In genomic region chr20:53660078-53660909, GRCh38 we compare ENCODE assay signal across 9 cellular contexts.
DNase-seq lines count a peak whose midpoint lies in the region; ATAC-seq and TF ChIP-seq lines count a peak whose summit lies in the region.
"Had no signal": no experiment of that assay in that cellular context is flagged by ENCODE, and none has a peak within 500 bp of the region (broad histone marks: within the 10 kb centered on the region; RNA-seq: fewer than 3 reads in every experiment).

No MANE protein-coding gene starts in this region.

- peaks cover 6% of the 10 kb centered on the region for H3K4me1 ChIP-seq in psoas muscle

- no peaks in the 10 kb centered on the region for H3K27me3 Mint-ChIP-seq in activated CD4-positive, alpha-beta memory T cell treated with anti-CD3 and anti-CD28 coated beads for 36 hours

- H3K27ac Mint-ChIP-seq in activated CD4-positive, alpha-beta memory T cell treated with anti-CD3 and anti-CD28 coated beads for 36 hours = peak overlapping the region; percentile 83

- no peaks in the 10 kb centered on the region for H3K27me3 ChIP-seq in psoas muscle (ENCODE audit: insufficient read depth in 3 of 3, low read length in 2 of 3)
- H3K27me3 ChIP-seq: SJCRH30 had no signal

- H3K36me3 ChIP-seq in psoas muscle (ENCODE audit: insufficient read depth in 1 of 2, low read depth in 1 of 2) = no peaks in the 10 kb centered on the region
- H3K36me3 ChIP-seq: SJCRH30 had no signal

- POLR2A ChIA-PET in activated CD4-positive, alpha-beta memory T cell treated with anti-CD3 and anti-CD28 coated beads for 36 hours (lab: Charles Lee) = interaction anchor here (0.7 to 1.4 kb wide), 3 partner anchors 26 to 234 kb away, joined by 3 to 5 read pairs (median 3); no protein-coding TSS in a partner anchor

- peak; percentile 6 for ATAC-seq in GM21367 (IDR thresholded peaks at IDR 0.05; ENCODE audit: unreplicated experiment)
- peak in 1 of 4 donors; percentile 60 for ATAC-seq in psoas muscle

- H3K4me3 ChIP-seq in psoas muscle = peak overlapping the region; percentile 60
- H3K4me3 ChIP-seq: SJCRH30 had no signal

- WGBS in psoas muscle, 3 donors = 6 to 9% (median 6%) methylated on average over 38 of the region's 38 CpGs

- H3K4me3 Mint-ChIP-seq in activated CD4-positive, alpha-beta memory T cell treated with anti-CD3 and anti-CD28 coated beads for 36 hours = peak overlapping the region; percentile 78

- TF ChIP-seq CTCF in psoas muscle (IDR thresholded peaks at IDR 0.05) = no peak

- H3K27ac ChIP-seq in psoas muscle = peak overlapping the region; percentile 52
- H3K27ac ChIP-seq: SJCRH30 had no signal

- H3K9me3 Mint-ChIP-seq in activated CD4-positive, alpha-beta memory T cell treated with anti-CD3 and anti-CD28 coated beads for 36 hours = no peaks in the 10 kb centered on the region

- no peaks in the 10 kb centered on the region for H3K9me3 ChIP-seq in psoas muscle
- H3K9me3 ChIP-seq: SJCRH30 had no signal

- H3K4me1 Mint-ChIP-seq in activated CD4-positive, alpha-beta memory T cell treated with anti-CD3 and anti-CD28 coated beads for 36 hours (ENCODE audit: low read depth) = peaks cover 55% of the 10 kb centered on the region

- no peaks in the 10 kb centered on the region for H3K36me3 Mint-ChIP-seq in activated CD4-positive, alpha-beta memory T cell treated with anti-CD3 and anti-CD28 coated beads for 36 hours

- CTCF ChIA-PET in activated CD4-positive, alpha-beta memory T cell treated with anti-CD3 and anti-CD28 coated beads for 36 hours (lab: Charles Lee) = interaction anchor here (1.0 to 1.8 kb wide), 6 partner anchors 26 to 255 kb away, joined by 3 to 8 read pairs (median 4); no protein-coding TSS in a partner anchor

- peak; percentile 58 for DNase-seq in activated CD4-positive, alpha-beta memory T cell treated with anti-CD3 and anti-CD28 coated beads for 36 hours
- DNase-seq in fibroblast of peridontal ligament (ENCODE audit: extremely low read depth) = peak; percentile 51
- DNase-seq in psoas muscle = peak; percentile 19 to 58
- DNase-seq in AG08395 (ENCODE audit: low spot score) = no peak
- DNase-seq in NCI-H2171 treated with DMSO at 0.1 percent for 48 hours (lab: John Stamatoyannopoulos, UW) = no peak
- DNase-seq in EL = no peak
- DNase-seq in DMS53 treated with DMSO at 0.1 percent for 48 hours (lab: John Stamatoyannopoulos, UW; ENCODE audit: unreplicated experiment) = no peak

- intact Hi-C loops in activated CD4-positive, alpha-beta memory T cell treated with anti-CD3 and anti-CD28 coated beads for 36 hours (cut with micrococcal nuclease) = loop anchor here (1.0 to 2.0 kb wide), 5 partner anchors 17 to 78 kb away; no protein-coding TSS in a partner anchor
- intact Hi-C loops in psoas muscle (cut with DNase I) = no loop called here

Comparison
In these comparisons a context has a peak if more than half of its experiments do, and no peak if none do; other contexts are left out.
1. DNase-seq: peak in activated CD4-positive, alpha-beta memory T cell treated with anti-CD3 and anti-CD28 coated beads for 36 hours (single experiment), fibroblast of peridontal ligament (single experiment) and psoas muscle (2 of 2); none in AG08395 (single experiment), NCI-H2171 treated with DMSO at 0.1 percent for 48 hours (single experiment), EL (single experiment) and DMS53 treated with DMSO at 0.1 percent for 48 hours (single experiment).